In the genomic region with DNA sequence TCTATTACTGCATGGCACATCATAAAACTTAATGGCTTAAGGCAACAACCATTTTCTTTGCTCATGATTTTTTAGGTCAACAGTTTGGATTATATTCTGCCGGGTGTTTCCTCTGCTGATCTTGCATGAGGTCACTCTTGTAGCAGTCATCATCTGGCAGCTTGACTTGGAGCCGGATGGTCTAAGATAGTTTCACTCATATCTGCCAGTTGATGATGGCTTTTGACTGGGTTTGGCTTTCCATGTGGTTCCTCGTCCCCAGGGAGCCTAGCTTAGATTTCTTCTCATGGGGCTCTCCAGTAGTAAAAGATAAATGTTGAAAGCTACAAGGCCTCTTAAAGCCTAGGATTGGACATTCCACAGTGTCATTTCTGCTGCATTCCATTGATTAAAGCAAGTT, we compare ENCODE assay signal across 1 cellular context.
A peak's percentile ranks its signal among the peaks of the same experiment; 100 is the strongest.
TF ChIP-seq lines count a peak whose summit lies in the region.

No MANE protein-coding gene starts in this region.

TF ChIP-seq in K562, 482 proteins besides CTCF, POLR2A, EP300 and RAD21 (continued from another document and continues in another):
- TF ChIP-seq MNT (conservative IDR thresholded peaks at IDR 0.05) (peak in 1 of 2 experiments; percentile 42; a peak in 1 of 4 replicates), MYC (IDR thresholded peaks at IDR 0.05; ENCODE audit: low read depth, low read length) (peak; percentile 58; the same call in 1 of the 2 replicates), MYC (CRISPR knock-in tag; IDR thresholded peaks at IDR 0.05; ENCODE audit: borderline replicate concordance, low read depth) (no peak), SMARCB1 (IDR thresholded peaks at IDR 0.05; ENCODE audit: insufficient read length, low read depth) (no peak), KLF1 (tag; IDR thresholded peaks at IDR 0.05) (no peak), PBX2 (CRISPR knock-in tag; IDR thresholded peaks at IDR 0.05; ENCODE audit: low read depth) (no peak), PBX2 (tag; conservative IDR thresholded peaks at IDR 0.05; ENCODE audit: low read depth) (peak; percentile 44; the same call in 1 of the 2 replicates), POLR2AphosphoS5 (IDR thresholded peaks at IDR 0.05; ENCODE audit: control insufficient read depth, insufficient read depth, low read depth, low read length) (peak; percentile 83), TRIM24 (IDR thresholded peaks at IDR 0.05) (peak; percentile 38 to 41; a peak in 2 of 4 replicates), HDAC1 (IDR thresholded peaks at IDR 0.05) (peak in 1 of 2 experiments; percentile 44; a peak in 1 of 4 replicates), ATF7 (IDR thresholded peaks at IDR 0.05) (peak; percentile 84), JUN (IDR thresholded peaks at IDR 0.05; ENCODE audit: borderline replicate concordance, low read depth, low read length) (peak; percentile 86), JUN (CRISPR knock-in tag; IDR thresholded peaks at IDR 0.05; ENCODE audit: borderline replicate concordance) (no peak), BRCA1 (IDR thresholded peaks at IDR 0.05) (no peak), BRCA1 (CRISPR knock-in tag; IDR thresholded peaks at IDR 0.05) (no peak), NR2C1 (IDR thresholded peaks at IDR 0.05) (no peak), NR2C1 (tag; IDR thresholded peaks at IDR 0.05) (peak; percentile 28; the same call in 1 of the 2 replicates), KDM1A (IDR thresholded peaks at IDR 0.05) (peak; percentile 68 to 74), MAFK (IDR thresholded peaks at IDR 0.05; ENCODE audit: low read length) (peak; percentile 25; the same call in 1 of the 2 replicates), ATF1 (CRISPR knock-in tag; IDR thresholded peaks at IDR 0.05) (no peak), ATF1 (tag; IDR thresholded peaks at IDR 0.05) (peak; percentile 36; the same call in 1 of the 2 replicates), CBX3 (IDR thresholded peaks at IDR 0.05; ENCODE audit: borderline replicate concordance in 1 of 2, low read length in 2 of 2) (0 out of 3 replicates have a peak, but pooled peaks of 1 of the 2 experiments have one; percentile 47), MECOM (CRISPR knock-in tag; IDR thresholded peaks at IDR 0.05) (peak; percentile 75; the same call in 1 of the 2 replicates), RBFOX2 (IDR thresholded peaks at IDR 0.05; ENCODE audit: low read depth, low read length) (no peak), MTA2 (IDR thresholded peaks at IDR 0.05; ENCODE audit: low read depth) (0 out of 2 replicates have a peak, but pooled peaks have one; percentile 41), CREM (IDR thresholded peaks at IDR 0.05; ENCODE audit: low read depth) (0 out of 2 replicates have a peak, but pooled peaks have one; percentile 54), CREB1 (IDR thresholded peaks at IDR 0.05) (peak; percentile 48), CREB1 (CRISPR knock-in tag; IDR thresholded peaks at IDR 0.05) (no peak), FOSL1 (tag; conservative IDR thresholded peaks at IDR 0.05) (0 out of 2 replicates have a peak, but pooled peaks have one; percentile 25), SMAD4 (CRISPR knock-in tag; conservative IDR thresholded peaks at IDR 0.05) (peak; percentile 53; the same call in 1 of the 2 replicates), RCOR1 (IDR thresholded peaks at IDR 0.05; ENCODE audit: borderline replicate concordance in 1 of 2, low read depth in 2 of 2, low read length in 2 of 2) (peak in 1 of 2 experiments; percentile 88; a peak in 3 of 4 replicates), KAT2B (IDR thresholded peaks at IDR 0.05; ENCODE audit: low read depth, low read length) (no peak), STAT5A (IDR thresholded peaks at IDR 0.05; ENCODE audit: borderline replicate concordance, low read length) (peak; percentile 56; the same call in 1 of the 2 replicates), ARID3A (IDR thresholded peaks at IDR 0.05; ENCODE audit: borderline replicate concordance, low read depth, low read length) (0 out of 2 replicates have a peak, but pooled peaks have one; percentile 37), MEIS2 (IDR thresholded peaks at IDR 0.05; ENCODE audit: partially characterized antibody) (peak; percentile 68), NFIC (IDR thresholded peaks at IDR 0.05) (peak; percentile 35; the same call in 1 of the 2 replicates), TEAD2 (tag; IDR thresholded peaks at IDR 0.05) (no peak), JUND (IDR thresholded peaks at IDR 0.05; ENCODE audit: borderline replicate concordance, low read depth, low read length) (peak; percentile 88), JUND (tag; IDR thresholded peaks at IDR 0.05; ENCODE audit: borderline replicate concordance, low read depth, low read length) (peak; percentile 82; the same call in 2 of the 3 replicates), NCOR1 (IDR thresholded peaks at IDR 0.05) (peak; percentile 70), SMARCA4 (IDR thresholded peaks at IDR 0.05) (peak; percentile 67), TAL1 (IDR thresholded peaks at IDR 0.05) (peak; percentile 72)
- TF ChIP-seq, protein P1, sequence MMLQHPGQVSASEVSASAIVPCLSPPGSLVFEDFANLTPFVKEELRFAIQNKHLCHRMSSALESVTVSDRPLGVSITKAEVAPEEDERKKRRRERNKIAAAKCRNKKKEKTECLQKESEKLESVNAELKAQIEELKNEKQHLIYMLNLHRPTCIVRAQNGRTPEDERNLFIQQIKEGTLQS (IDR thresholded peaks at IDR 0.05) = peak; percentile 87
- TF ChIP-seq, protein P1 (CRISPR knock-in tag; conservative IDR thresholded peaks at IDR 0.05) = no peak
- TF ChIP-seq, protein P2, sequence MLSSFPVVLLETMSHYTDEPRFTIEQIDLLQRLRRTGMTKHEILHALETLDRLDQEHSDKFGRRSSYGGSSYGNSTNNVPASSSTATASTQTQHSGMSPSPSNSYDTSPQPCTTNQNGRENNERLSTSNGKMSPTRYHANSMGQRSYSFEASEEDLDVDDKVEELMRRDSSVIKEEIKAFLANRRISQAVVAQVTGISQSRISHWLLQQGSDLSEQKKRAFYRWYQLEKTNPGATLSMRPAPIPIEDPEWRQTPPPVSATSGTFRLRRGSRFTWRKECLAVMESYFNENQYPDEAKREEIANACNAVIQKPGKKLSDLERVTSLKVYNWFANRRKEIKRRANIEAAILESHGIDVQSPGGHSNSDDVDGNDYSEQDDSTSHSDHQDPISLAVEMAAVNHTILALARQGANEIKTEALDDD (IDR thresholded peaks at IDR 0.05) = peak; percentile 68
- TF ChIP-seq, protein P3, sequence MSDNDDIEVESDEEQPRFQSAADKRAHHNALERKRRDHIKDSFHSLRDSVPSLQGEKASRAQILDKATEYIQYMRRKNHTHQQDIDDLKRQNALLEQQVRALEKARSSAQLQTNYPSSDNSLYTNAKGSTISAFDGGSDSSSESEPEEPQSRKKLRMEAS (CRISPR knock-in tag; IDR thresholded peaks at IDR 0.05) = peak; percentile 52
- TF ChIP-seq, protein P4, sequence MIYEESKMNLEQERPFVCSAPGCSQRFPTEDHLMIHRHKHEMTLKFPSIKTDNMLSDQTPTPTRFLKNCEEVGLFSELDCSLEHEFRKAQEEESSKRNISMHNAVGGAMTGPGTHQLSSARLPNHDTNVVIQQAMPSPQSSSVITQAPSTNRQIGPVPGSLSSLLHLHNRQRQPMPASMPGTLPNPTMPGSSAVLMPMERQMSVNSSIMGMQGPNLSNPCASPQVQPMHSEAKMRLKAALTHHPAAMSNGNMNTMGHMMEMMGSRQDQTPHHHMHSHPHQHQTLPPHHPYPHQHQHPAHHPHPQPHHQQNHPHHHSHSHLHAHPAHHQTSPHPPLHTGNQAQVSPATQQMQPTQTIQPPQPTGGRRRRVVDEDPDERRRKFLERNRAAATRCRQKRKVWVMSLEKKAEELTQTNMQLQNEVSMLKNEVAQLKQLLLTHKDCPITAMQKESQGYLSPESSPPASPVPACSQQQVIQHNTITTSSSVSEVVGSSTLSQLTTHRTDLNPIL (CRISPR knock-in tag; IDR thresholded peaks at IDR 0.05) = no peak
- TF ChIP-seq, protein P5, sequence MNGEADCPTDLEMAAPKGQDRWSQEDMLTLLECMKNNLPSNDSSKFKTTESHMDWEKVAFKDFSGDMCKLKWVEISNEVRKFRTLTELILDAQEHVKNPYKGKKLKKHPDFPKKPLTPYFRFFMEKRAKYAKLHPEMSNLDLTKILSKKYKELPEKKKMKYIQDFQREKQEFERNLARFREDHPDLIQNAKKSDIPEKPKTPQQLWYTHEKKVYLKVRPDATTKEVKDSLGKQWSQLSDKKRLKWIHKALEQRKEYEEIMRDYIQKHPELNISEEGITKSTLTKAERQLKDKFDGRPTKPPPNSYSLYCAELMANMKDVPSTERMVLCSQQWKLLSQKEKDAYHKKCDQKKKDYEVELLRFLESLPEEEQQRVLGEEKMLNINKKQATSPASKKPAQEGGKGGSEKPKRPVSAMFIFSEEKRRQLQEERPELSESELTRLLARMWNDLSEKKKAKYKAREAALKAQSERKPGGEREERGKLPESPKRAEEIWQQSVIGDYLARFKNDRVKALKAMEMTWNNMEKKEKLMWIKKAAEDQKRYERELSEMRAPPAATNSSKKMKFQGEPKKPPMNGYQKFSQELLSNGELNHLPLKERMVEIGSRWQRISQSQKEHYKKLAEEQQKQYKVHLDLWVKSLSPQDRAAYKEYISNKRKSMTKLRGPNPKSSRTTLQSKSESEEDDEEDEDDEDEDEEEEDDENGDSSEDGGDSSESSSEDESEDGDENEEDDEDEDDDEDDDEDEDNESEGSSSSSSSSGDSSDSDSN (IDR thresholded peaks at IDR 0.05; ENCODE audit: borderline replicate concordance in 1 of 2, low read depth in 2 of 2, low read length in 2 of 2) = peak in 1 of 2 experiments; percentile 52; a peak in 1 of 4 replicates
- TF ChIP-seq, protein P6, sequence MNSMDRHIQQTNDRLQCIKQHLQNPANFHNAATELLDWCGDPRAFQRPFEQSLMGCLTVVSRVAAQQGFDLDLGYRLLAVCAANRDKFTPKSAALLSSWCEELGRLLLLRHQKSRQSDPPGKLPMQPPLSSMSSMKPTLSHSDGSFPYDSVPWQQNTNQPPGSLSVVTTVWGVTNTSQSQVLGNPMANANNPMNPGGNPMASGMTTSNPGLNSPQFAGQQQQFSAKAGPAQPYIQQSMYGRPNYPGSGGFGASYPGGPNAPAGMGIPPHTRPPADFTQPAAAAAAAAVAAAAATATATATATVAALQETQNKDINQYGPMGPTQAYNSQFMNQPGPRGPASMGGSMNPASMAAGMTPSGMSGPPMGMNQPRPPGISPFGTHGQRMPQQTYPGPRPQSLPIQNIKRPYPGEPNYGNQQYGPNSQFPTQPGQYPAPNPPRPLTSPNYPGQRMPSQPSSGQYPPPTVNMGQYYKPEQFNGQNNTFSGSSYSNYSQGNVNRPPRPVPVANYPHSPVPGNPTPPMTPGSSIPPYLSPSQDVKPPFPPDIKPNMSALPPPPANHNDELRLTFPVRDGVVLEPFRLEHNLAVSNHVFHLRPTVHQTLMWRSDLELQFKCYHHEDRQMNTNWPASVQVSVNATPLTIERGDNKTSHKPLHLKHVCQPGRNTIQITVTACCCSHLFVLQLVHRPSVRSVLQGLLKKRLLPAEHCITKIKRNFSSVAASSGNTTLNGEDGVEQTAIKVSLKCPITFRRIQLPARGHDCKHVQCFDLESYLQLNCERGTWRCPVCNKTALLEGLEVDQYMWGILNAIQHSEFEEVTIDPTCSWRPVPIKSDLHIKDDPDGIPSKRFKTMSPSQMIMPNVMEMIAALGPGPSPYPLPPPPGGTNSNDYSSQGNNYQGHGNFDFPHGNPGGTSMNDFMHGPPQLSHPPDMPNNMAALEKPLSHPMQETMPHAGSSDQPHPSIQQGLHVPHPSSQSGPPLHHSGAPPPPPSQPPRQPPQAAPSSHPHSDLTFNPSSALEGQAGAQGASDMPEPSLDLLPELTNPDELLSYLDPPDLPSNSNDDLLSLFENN (IDR thresholded peaks at IDR 0.05; ENCODE audit: low read depth in 2 of 2, low read length in 2 of 2) = 0 out of 4 replicates have a peak, but pooled peaks of 1 of the 2 experiments have one; percentile 41
